In genomic region chr6:41547799-41548097, GRCh38 we compare ENCODE assay signal across 8 cellular contexts. TPM values are rescaled to one million over a fixed set of nuclear protein-coding genes. Genes with fewer than 3 reads are reported as not detected.
DNase-seq lines count a peak whose midpoint lies in the region; ATAC-seq and TF ChIP-seq lines count a peak whose summit lies in the region.

No MANE protein-coding gene starts in this region.

- peaks cover 0 to 2% of the 10 kb centered on the region in 2 donors for H3K36me3 ChIP-seq in vagina

- no peak for DNase-seq in Right ventricle myocardium superior
- no peak for DNase-seq in cardiac septum (ENCODE audit: low spot score)
- DNase-seq in choroid plexus epithelial cell (ENCODE audit: low read depth) = no peak
- DNase-seq in vagina (ENCODE audit: extremely low spot score in 2 of 2) = no peak
- DNase-seq in activated CD4-positive, alpha-beta T cell treated with anti-CD3 and anti-CD28 coated beads, Interleukin-2, amount 50 U/mL, for 4 hours = no peak
- DNase-seq in activated CD8-positive, alpha-beta memory T cell treated with anti-CD3 and anti-CD28 coated beads for 24 hours = no peak

- H3K9me3 ChIP-seq in mononuclear cell (ENCODE audit: low read depth, low read length) (no peaks in the 10 kb centered on the region), vagina (no peaks in the 10 kb centered on the region)

- TF ChIP-seq POLR2A in vagina (IDR thresholded peaks at IDR 0.05) = no peak

- H3K4me3 ChIP-seq in choroid plexus epithelial cell (ENCODE audit: low read depth, low read length) (peak overlapping the region; percentile 78), mononuclear cell (ENCODE audit: low read length) (peak overlapping the region; percentile 48), vagina (peak overlapping the region; percentile 62 to 98)

- H3K4me1 ChIP-seq in mononuclear cell (ENCODE audit: insufficient read depth, low read length) (peaks cover 36% of the 10 kb centered on the region), vagina (peaks cover 28% of the 10 kb centered on the region)

- intact Hi-C loops in Right ventricle myocardium superior (cut with DNase I) (no loop called here), cardiac septum (cut with DNase I) (loop anchor here (5.0 kb wide), 1 partner anchor 35 kb away; no protein-coding TSS in a partner anchor), vagina (cut with DNase I) (no loop called here)

- TF ChIP-seq CTCF in choroid plexus epithelial cell (conservative IDR thresholded peaks at IDR 0.05; ENCODE audit: low read depth, low read length) = no peak
- no peak for TF ChIP-seq CTCF in vagina (IDR thresholded peaks at IDR 0.05)

- ATAC-seq in Right ventricle myocardium superior (ENCODE audit: poor library complexity) (peak; percentile 2), GM18867 (IDR thresholded peaks at IDR 0.05; ENCODE audit: unreplicated experiment) (no peak)

- H3K27me3 ChIP-seq in mononuclear cell (ENCODE audit: insufficient read depth, low read length) (peaks cover 27% of the 10 kb centered on the region), vagina (no peaks in the 10 kb centered on the region)

- H3K27ac ChIP-seq in vagina = peak overlapping the region; percentile 69

RNA-seq across cellular contexts. Expression of gene FOXP4, which starts 1.6 kb away (rescaled TPM):
- total RNA-seq in Right ventricle myocardium superior = 14.4 TPM
- 20.3 TPM for total RNA-seq in cardiac septum
- 3.5 TPM for total RNA-seq in mononuclear cell
- total RNA-seq in vagina = 7.4 TPM
